14 cellular contexts compared by ENCODE assay signal in the genomic region with DNA sequence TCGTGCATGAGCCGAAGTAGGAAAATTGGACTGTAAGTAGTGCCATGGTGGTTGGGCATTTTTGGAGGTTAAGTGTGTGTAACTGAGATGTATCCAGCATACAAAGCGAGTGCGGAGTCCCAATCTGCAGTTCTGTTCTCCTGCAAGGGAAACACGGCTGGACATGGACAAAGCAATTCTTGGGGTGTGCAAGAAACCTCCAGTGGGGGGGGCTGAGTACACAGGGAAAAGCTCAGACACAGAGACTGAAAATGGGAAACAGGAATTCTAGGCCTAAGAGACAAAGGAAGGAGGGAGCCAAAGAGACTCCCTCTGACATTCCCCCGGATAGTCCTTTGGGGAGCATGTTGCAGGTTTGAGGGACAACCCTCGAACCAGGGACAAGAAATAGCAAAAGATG.
DNase-seq lines count a peak whose midpoint lies in the region; ATAC-seq, FAIRE-seq and TF ChIP-seq lines count a peak whose summit lies in the region.
"Had no signal": no experiment of that assay in that cellular context is flagged by ENCODE, and none has a peak within 500 bp of the region (broad histone marks: within the 10 kb centered on the region; RNA-seq: fewer than 3 reads in every experiment).

No MANE protein-coding gene starts in this region.

- 84% methylated on average over 7 of the region's 7 CpGs for WGBS in mammary epithelial cell (ENCODE audit: low coverage, missing lambda C conversion rate)

- H3K4me3 ChIP-seq in AG10803 (ENCODE audit: low read length) (no peak overlapping the region), mammary epithelial cell (replicated peaks in 1 of 3; ENCODE audit: insufficient read depth in 1 of 3, low read depth in 2 of 3, low read length in 3 of 3) (no peak overlapping the region), Karpas-422 (ENCODE audit: low read length) (no peak overlapping the region)

- DNase-seq in AG10803 (ENCODE audit: low read depth), result peak; percentile 34
- DNase-seq in HTR-8/SVneo (ENCODE audit: insufficient read length, low spot score), result no peak
- DNase-seq in mammary epithelial cell, result peak; percentile 6
- DNase-seq in iris pigment epithelial cell (ENCODE audit: low read depth), result peak; percentile 62
- DNase-seq in stimulated activated CD4-positive, alpha-beta T cell treated with anti-CD3 and anti-CD28 coated beads, Interleukin-2, amount 100 ng/mL, for 48 hours, result no peak
- no peak for DNase-seq in activated T-cell treated with anti-CD3 and anti-CD28 coated beads for 4 hours
- no peak for DNase-seq in Karpas-422
- DNase-seq: activated T-cell treated with anti-CD3 and anti-CD28 coated beads, Interleukin-2, amount 50 U/mL, for 72 hours; cerebellar nuclear complex; NCI-H1105; stimulated activated CD4-positive, alpha-beta T cell treated with anti-CD3 and anti-CD28 coated beads, Interleukin-4, amount 100 ng/mL, for 24 hours had no signal

- H3K4me1 ChIP-seq in mammary epithelial cell (ENCODE audit: insufficient read depth, low read length) (no peaks in the 10 kb centered on the region), Karpas-422 (ENCODE audit: low read length) (no peaks in the 10 kb centered on the region)

- dilution Hi-C loops in mammary epithelial cell (cut with HindIII; ENCODE audit: low sequenced_read_pairs), result no loop called here

- H2AFZ ChIP-seq in mammary epithelial cell (ENCODE audit: low read depth, low read length), result no peak overlapping the region
- H2AFZ ChIP-seq in Karpas-422 (ENCODE audit: low read length), result no peak overlapping the region

- H3K79me2 ChIP-seq in mammary epithelial cell (ENCODE audit: insufficient read depth, low read length) (no peaks in the 10 kb centered on the region), Karpas-422 (ENCODE audit: low read length) (no peaks in the 10 kb centered on the region)

- no peak for ATAC-seq in GM19452 (IDR thresholded peaks at IDR 0.05; ENCODE audit: unreplicated experiment)
- ATAC-seq: activated T-cell treated with anti-CD3 and anti-CD28 coated beads, Interleukin-2, amount 50 U/mL, for 72 hours had no signal

- H3K27me3 ChIP-seq in mammary epithelial cell (ENCODE audit: insufficient read depth, low read length), result no peaks in the 10 kb centered on the region
- no peaks in the 10 kb centered on the region for H3K27me3 ChIP-seq in Karpas-422 (ENCODE audit: low read length)
- H3K27me3 ChIP-seq: neutrophil had no signal

- in situ Hi-C loops in mammary epithelial cell (cut with MboI; ENCODE audit: low sequenced_read_pairs in 2 of 2), result loop anchor here (10.0 to 25.0 kb wide), 2 partner anchors 241 to 272 kb away; no protein-coding TSS in a partner anchor

- TF ChIP-seq CTCF in AG10803 (conservative IDR thresholded peaks at IDR 0.05; ENCODE audit: low read length) (peak; percentile 52), mammary epithelial cell (conservative IDR thresholded peaks at IDR 0.05 in 1 of 2, IDR thresholded peaks at IDR 0.05 in 1 of 2; ENCODE audit: extremely low read depth in 1 of 2, insufficient read depth in 1 of 2, low read depth in 1 of 2, low read length in 2 of 2) (peak in 1 of 2 donors; percentile 57)

- H4K20me1 ChIP-seq in mammary epithelial cell (ENCODE audit: insufficient read depth, low read length) (no peaks in the 10 kb centered on the region), Karpas-422 (ENCODE audit: insufficient read depth, low read depth, low read length) (no peaks in the 10 kb centered on the region)

- H3K27ac ChIP-seq in mammary epithelial cell (ENCODE audit: insufficient read depth, low read depth, low read length) (no peak overlapping the region), Karpas-422 (ENCODE audit: low read length) (no peak overlapping the region)
- H3K27ac ChIP-seq: neutrophil had no signal

- H3K9me2 ChIP-seq in Karpas-422 (replicated peaks; ENCODE audit: insufficient read depth, low read length), result no peaks in the 10 kb centered on the region

- H3K36me3 ChIP-seq in mammary epithelial cell (ENCODE audit: insufficient read depth, low read length), result no peaks in the 10 kb centered on the region
- H3K36me3 ChIP-seq in Karpas-422 (ENCODE audit: insufficient read depth, low read length), result no peaks in the 10 kb centered on the region
- H3K36me3 ChIP-seq: neutrophil had no signal

- BruUV-seq in mammary epithelial cell (replicated peaks; lab: Mats Ljungman, UMichigan), result no TSS peak

- intact Hi-C loops in mammary epithelial cell (cut with micrococcal nuclease), result loop anchor here (1.0 to 2.0 kb wide), 2 partner anchors 243 to 305 kb away; no protein-coding TSS in a partner anchor

- peak; percentile 23 for FAIRE-seq in HTR-8/SVneo (lab: Jason Lieb, UNC)
- FAIRE-seq: TTC549 had no signal

- CTCF ChIA-PET in mammary epithelial cell (lab: Charles Lee; ENCODE audit: low non-redundant PET), result no interaction called here

- no peak overlapping the region for H3K4me2 ChIP-seq in mammary epithelial cell (ENCODE audit: insufficient read depth, low read depth, low read length)
- H3K4me2 ChIP-seq in Karpas-422 (ENCODE audit: low read depth, low read length, poor library complexity, severe bottlenecking), result no peak overlapping the region

- H3K9ac ChIP-seq in mammary epithelial cell (ENCODE audit: insufficient read depth, low read length) (no peak overlapping the region), Karpas-422 (ENCODE audit: low read length) (no peak overlapping the region)

- no peaks in the 10 kb centered on the region for H3K9me3 ChIP-seq in mammary epithelial cell (replicated peaks; ENCODE audit: insufficient read depth, low read length)
- no peaks in the 10 kb centered on the region for H3K9me3 ChIP-seq in Karpas-422 (ENCODE audit: low read length)
- H3K9me3 ChIP-seq: neutrophil had no signal

Comparison
In these comparisons a context has a peak if more than half of its experiments do, and no peak if none do; other contexts are left out.
1. DNase-seq: peak in AG10803 (single experiment), mammary epithelial cell (single experiment) and iris pigment epithelial cell (single experiment); none in HTR-8/SVneo (single experiment), stimulated activated CD4-positive, alpha-beta T cell treated with anti-CD3 and anti-CD28 coated beads, Interleukin-2, amount 100 ng/mL, for 48 hours (0 of 2), activated T-cell treated with anti-CD3 and anti-CD28 coated beads for 4 hours (single experiment) and Karpas-422 (single experiment).